8 cellular contexts compared by ENCODE assay signal in the genomic region with DNA sequence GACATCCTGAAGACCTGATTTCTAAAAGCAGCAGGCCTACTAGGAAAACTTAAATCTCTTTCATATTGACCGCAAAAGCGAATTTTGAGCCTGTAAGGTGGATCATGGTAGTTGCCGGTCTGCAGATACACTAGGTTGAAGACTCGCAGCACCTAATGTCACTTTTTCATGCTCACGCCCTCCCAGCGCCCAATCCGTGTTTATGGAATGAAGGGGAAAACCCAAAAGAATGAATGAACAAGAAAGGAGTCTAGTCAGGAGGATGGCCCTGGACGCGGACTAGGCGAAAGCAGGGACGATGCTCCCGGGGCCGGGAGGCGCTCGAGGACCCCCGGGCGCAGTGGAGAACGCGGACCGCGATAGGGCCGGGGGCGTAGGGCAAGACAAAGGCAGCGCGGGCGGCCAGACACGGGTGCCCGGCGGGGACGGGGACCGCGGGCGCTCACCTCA. TPM values are rescaled to one million over a fixed set of nuclear protein-coding genes. Genes with fewer than 3 reads are reported as not detected.
DNase-seq lines count a peak whose midpoint lies in the region; ATAC-seq lines count a peak whose summit lies in the region.

No MANE protein-coding gene starts in this region.

- H3K9me3 ChIP-seq in BLaER1 (no peaks in the 10 kb centered on the region), HUES48 (ENCODE audit: control insufficient read depth, insufficient read depth, low read length) (no peaks in the 10 kb centered on the region)

- peak overlapping the region; percentile 87 for H3K4me3 Mint-ChIP-seq in activated T-helper 17 cell treated with anti-CD3 and anti-CD28 coated beads, Interleukin-2, amount 50 U/mL, for 72 hours

- peaks cover 40% of the 10 kb centered on the region for H4K20me1 ChIP-seq in BLaER1

- H3K4me1 ChIP-seq in BLaER1 (peaks cover 34% of the 10 kb centered on the region), HUES48 (ENCODE audit: control insufficient read depth, insufficient read depth, low read length) (peaks cover 40% of the 10 kb centered on the region)

- H3K27ac ChIP-seq in BLaER1 (peak overlapping the region; percentile 83), HUES48 (ENCODE audit: low read depth, low read length) (peak overlapping the region; percentile 91)

- H3K9ac ChIP-seq in BLaER1 = peak overlapping the region; percentile 91
- H3K9ac ChIP-seq in HUES48 (ENCODE audit: low read depth, low read length) = peak overlapping the region; percentile 90

- H3K36me3 ChIP-seq in BLaER1 = peaks cover 16% of the 10 kb centered on the region
- H3K36me3 ChIP-seq in HUES48 (ENCODE audit: control insufficient read depth, insufficient read depth, low read length) = peaks cover 3% of the 10 kb centered on the region; the same call in 1 of the 2 replicates

- peaks cover 42% of the 10 kb centered on the region for H3K4me1 Mint-ChIP-seq in activated T-helper 17 cell treated with anti-CD3 and anti-CD28 coated beads, Interleukin-2, amount 50 U/mL, for 72 hours

- H3K9me3 Mint-ChIP-seq in activated T-helper 17 cell treated with anti-CD3 and anti-CD28 coated beads, Interleukin-2, amount 50 U/mL, for 72 hours = no peaks in the 10 kb centered on the region

- peak; percentile 1 for DNase-seq in stimulated activated CD8-positive, alpha-beta memory T cell treated with anti-CD3 and anti-CD28 coated beads, Interleukin-12 subunit alpha, Interleukin-12 subunit beta, amount 100 ng/mL, for 4 hours (ENCODE audit: low read depth)
- no peak for DNase-seq in germinal center (ENCODE audit: low spot score)
- DNase-seq in activated gamma-delta T cell (lab: John Stamatoyannopoulos, UW) = no peak

- H3K27me3 ChIP-seq in BLaER1 (no peaks in the 10 kb centered on the region), HUES48 (ENCODE audit: control insufficient read depth, insufficient read depth, low read length) (peaks cover 24% of the 10 kb centered on the region)

- H3K4me2 ChIP-seq in BLaER1 = peak overlapping the region; percentile 94

- ATAC-seq in activated T-helper 17 cell treated with anti-CD3 and anti-CD28 coated beads, Interleukin-2, amount 50 U/mL, for 72 hours (replicated peaks) = peak; percentile 1
- no peak for ATAC-seq in GM19452 (IDR thresholded peaks at IDR 0.05; ENCODE audit: unreplicated experiment)

- peak overlapping the region; percentile 87 for H3K27ac Mint-ChIP-seq in activated T-helper 17 cell treated with anti-CD3 and anti-CD28 coated beads, Interleukin-2, amount 50 U/mL, for 72 hours

- H3K27me3 Mint-ChIP-seq in activated T-helper 17 cell treated with anti-CD3 and anti-CD28 coated beads, Interleukin-2, amount 50 U/mL, for 72 hours = no peaks in the 10 kb centered on the region

- H3K4me3 ChIP-seq in BLaER1 (peak overlapping the region; percentile 84), HUES48 (ENCODE audit: low read depth, low read length) (peak overlapping the region; percentile 70), iPS-11a (ENCODE audit: low read depth, low read length) (peak overlapping the region; percentile 84)

- H3K36me3 Mint-ChIP-seq in activated T-helper 17 cell treated with anti-CD3 and anti-CD28 coated beads, Interleukin-2, amount 50 U/mL, for 72 hours (ENCODE audit: low read depth) = peaks cover 47% of the 10 kb centered on the region

RNA-seq across cellular contexts. Expression of gene GCLC, which starts 0.8 kb away (rescaled TPM):
- 10 to 100 TPM; 36.1 to 48.2 TPM for total RNA-seq in activated T-helper 17 cell treated with anti-CD3 and anti-CD28 coated beads, Interleukin-2, amount 50 U/mL, for 72 hours
